In genomic region chr15:45648521-45649200, GRCh38 we compare ENCODE assay signal across 8 cellular contexts. TPM values are rescaled to one million over a fixed set of nuclear protein-coding genes. Genes with fewer than 3 reads are reported as not detected.
DNase-seq lines count a peak whose midpoint lies in the region; ATAC-seq and TF ChIP-seq lines count a peak whose summit lies in the region.

No MANE protein-coding gene starts in this region.

- TF ChIP-seq CTCF in Panc1 (IDR thresholded peaks at IDR 0.05) (no peak), gastrocnemius medialis (IDR thresholded peaks at IDR 0.05 in 4 of 5, conservative IDR thresholded peaks at IDR 0.05 in 1 of 5) (no peak), prostate gland (IDR thresholded peaks at IDR 0.05) (no peak)

- H3K27me3 Mint-ChIP-seq in T-helper 1 cell treated with Interleukin-12 subunit alpha and Interleukin-12 subunit beta and Interleukin-4 antibody, amounts not matched to agents 30 μg/mL and 1 μg/mL, for 36 hours (ENCODE audit: low read depth) = no peaks in the 10 kb centered on the region

- WGBS in prostate gland = 83% methylated on average over 4 of the region's 4 CpGs

- DNase-seq in T-helper 1 cell (no peak), Panc1 (ENCODE audit: low read depth, low spot score) (no peak), fibroblast of peridontal ligament (ENCODE audit: extremely low read depth) (peak; percentile 31), gastrocnemius medialis (peak; percentile 32 to 68), prostate gland (ENCODE audit: low spot score) (no peak)

- TF ChIP-seq POLR2A in gastrocnemius medialis (IDR thresholded peaks at IDR 0.05) = no peak
- TF ChIP-seq POLR2A in prostate gland (IDR thresholded peaks at IDR 0.05) = no peak

- in situ Hi-C loops in Panc1 (cut with HindIII; ENCODE audit: low pct_unique_long_range_greater_than_20kb, low sequenced_read_pairs) = no loop called here
- in situ Hi-C loops in gastrocnemius medialis (cut with MboI; ENCODE audit: low sequenced_read_pairs in 4 of 4) = loop anchor here in 2 of 4 donors (25.0 kb wide), 2 partner anchors 461 to 1861 kb away; partner anchors contain the start of genes SHF (in 2 of the 2), ELL3 (in 1 of the 2) and SERF2 (in 1 of the 2)

- no peak overlapping the region for H3K4me3 ChIP-seq in Panc1 (ENCODE audit: low read depth in 2 of 2, low read length in 2 of 2)
- no peak overlapping the region for H3K4me3 ChIP-seq in gastrocnemius medialis
- no peak overlapping the region for H3K4me3 ChIP-seq in prostate gland

- no TSS peak for BruUV-seq in Panc1 (replicated peaks; lab: Mats Ljungman, UMichigan)

- no peak overlapping the region for H3K4me3 Mint-ChIP-seq in T-helper 1 cell treated with Interleukin-12 subunit alpha and Interleukin-12 subunit beta and Interleukin-4 antibody, amounts not matched to agents 30 μg/mL and 1 μg/mL, for 36 hours

- H3K4me1 ChIP-seq in Panc1 (ENCODE audit: control insufficient read depth, insufficient read depth, low read length) = peaks cover 37% of the 10 kb centered on the region
- H3K4me1 ChIP-seq in gastrocnemius medialis = peaks cover 51 to 58% of the 10 kb centered on the region in 2 donors
- no peaks in the 10 kb centered on the region for H3K4me1 ChIP-seq in prostate gland (replicated peaks)

- no peaks in the 10 kb centered on the region for H3K9me3 Mint-ChIP-seq in T-helper 1 cell treated with Interleukin-12 subunit alpha and Interleukin-12 subunit beta and Interleukin-4 antibody, amounts not matched to agents 30 μg/mL and 1 μg/mL, for 36 hours

- H3K27me3 ChIP-seq in Panc1 (ENCODE audit: control insufficient read depth, insufficient read depth, low read length) = no peaks in the 10 kb centered on the region
- H3K27me3 ChIP-seq in gastrocnemius medialis = no peaks in the 10 kb centered on the region
- no peaks in the 10 kb centered on the region for H3K27me3 ChIP-seq in prostate gland (replicated peaks; ENCODE audit: insufficient read depth)

- intact Hi-C loops in Panc1 (cut with micrococcal nuclease; ENCODE audit: unreplicated experiment) (no loop called here), gastrocnemius medialis (cut with DNase I; ENCODE audit: low total_unique reads) (loop anchor here (1.0 to 10.0 kb wide), 2 partner anchors 11 to 1114 kb away; partner anchors contain the start of gene EIF3J), prostate gland (cut with DNase I) (no loop called here)

- H3K9me3 ChIP-seq in Panc1 (ENCODE audit: control insufficient read depth, insufficient read depth, low read depth, low read length) = no peaks in the 10 kb centered on the region
- no peaks in the 10 kb centered on the region for H3K9me3 ChIP-seq in gastrocnemius medialis
- H3K9me3 ChIP-seq in prostate gland = no peaks in the 10 kb centered on the region

- peaks cover 41% of the 10 kb centered on the region for H3K4me1 Mint-ChIP-seq in T-helper 1 cell treated with Interleukin-12 subunit alpha and Interleukin-12 subunit beta and Interleukin-4 antibody, amounts not matched to agents 30 μg/mL and 1 μg/mL, for 36 hours (ENCODE audit: low read depth)

- peaks cover 31% of the 10 kb centered on the region for H3K36me3 Mint-ChIP-seq in T-helper 1 cell treated with Interleukin-12 subunit alpha and Interleukin-12 subunit beta and Interleukin-4 antibody, amounts not matched to agents 30 μg/mL and 1 μg/mL, for 36 hours (ENCODE audit: low read depth)

- CTCF ChIA-PET in Panc1 (lab: Charles Lee) = interaction anchor here (0.6 kb wide), 1 partner anchor 88 kb away, joined by 4 read pairs; no protein-coding TSS in a partner anchor

- H3K27ac ChIP-seq in Panc1 (ENCODE audit: low read length) = peak overlapping the region; percentile 69
- H3K27ac ChIP-seq in gastrocnemius medialis = peak overlapping the region; percentile 71 to 76 (median 72)
- H3K27ac ChIP-seq in prostate gland = no peak overlapping the region

- POLR2A ChIA-PET in Panc1 (lab: Charles Lee) = no interaction called here

- peak overlapping the region; percentile 59 for H3K27ac Mint-ChIP-seq in T-helper 1 cell treated with Interleukin-12 subunit alpha and Interleukin-12 subunit beta and Interleukin-4 antibody, amounts not matched to agents 30 μg/mL and 1 μg/mL, for 36 hours

- ATAC-seq in Panc1 = peak; percentile 62
- peak; percentile 88 to 96 for ATAC-seq in gastrocnemius medialis
- ATAC-seq in GM19023 (IDR thresholded peaks at IDR 0.05; ENCODE audit: unreplicated experiment) = no peak
- ATAC-seq in GM21737 (IDR thresholded peaks at IDR 0.05; ENCODE audit: unreplicated experiment) = no peak

- H3K36me3 ChIP-seq in Panc1 (ENCODE audit: control insufficient read depth, insufficient read depth, low read length) = no peaks in the 10 kb centered on the region
- no peaks in the 10 kb centered on the region for H3K36me3 ChIP-seq in gastrocnemius medialis
- no peaks in the 10 kb centered on the region for H3K36me3 ChIP-seq in prostate gland

RNA-seq across cellular contexts. Expression of gene SQOR, which starts 13.8 kb away (rescaled TPM):
- total RNA-seq in Panc1 (2021; ENCODE audit: unreplicated experiment) = 62.2 TPM
- polyA plus RNA-seq in Panc1 (2012; ENCODE audit: insufficient read length) = 49.9 TPM
- total RNA-seq in gastrocnemius medialis = 100 to 1,000 TPM; 140 to 194 (median 164) TPM
- 10 to 100 TPM; 29.4 to 83.8 TPM for total RNA-seq in prostate gland

Comparison
In these comparisons a context has a peak if more than half of its experiments do, and no peak if none do; other contexts are left out.
1. DNase-seq: peak in fibroblast of peridontal ligament (single experiment) and gastrocnemius medialis (2 of 2); none in T-helper 1 cell (0 of 5), Panc1 (single experiment) and prostate gland (single experiment).
2. ATAC-seq: peak in Panc1 (single experiment) and gastrocnemius medialis (2 of 2); none in GM19023 (single experiment) and GM21737 (single experiment).
3. H3K27ac ChIP-seq: peak in Panc1 (single experiment) and gastrocnemius medialis (4 of 4); none in prostate gland (0 of 2).